ENCODE assay signal across 21 cellular contexts in the genomic region with DNA sequence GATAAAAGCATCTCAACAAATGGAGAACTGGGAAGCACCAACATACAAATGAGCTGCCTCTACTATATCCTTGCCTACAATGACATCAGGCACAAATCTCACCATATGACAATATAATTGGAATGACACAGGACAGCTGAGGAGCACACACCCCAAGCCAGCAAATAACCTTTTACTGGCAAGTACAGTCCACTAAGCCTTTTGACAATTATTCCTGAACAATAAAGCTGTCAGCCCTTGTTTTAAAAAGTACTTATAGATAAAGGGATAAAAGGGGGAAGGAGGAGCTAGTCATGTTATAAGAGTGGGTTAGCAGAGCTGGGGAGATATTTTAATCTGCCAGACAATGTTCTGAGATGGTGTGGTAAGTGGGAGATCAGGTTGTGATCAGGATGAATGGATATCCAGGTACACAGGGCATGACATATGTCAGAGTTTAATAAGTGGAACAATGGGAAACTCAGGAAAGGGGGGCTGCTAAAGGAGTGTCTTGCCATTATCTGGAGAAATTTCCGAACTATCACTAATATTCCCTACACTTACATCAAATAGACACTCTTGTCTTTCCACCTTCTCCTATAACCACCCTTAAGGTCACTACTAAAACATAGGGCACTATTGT.
"Had no signal": no experiment of that assay in that cellular context is flagged by ENCODE, and none has a peak within 500 bp of the region (broad histone marks: within the 10 kb centered on the region; RNA-seq: fewer than 3 reads in every experiment).

No MANE protein-coding gene starts in this region.

- H3K9me3 ChIP-seq: colonic mucosa, esophagus squamous epithelium, gastroesophageal sphincter, mucosa of descending colon, psoas muscle, sigmoid colon, stomach, thoracic aorta, transverse colon had no signal

- ATAC-seq: gastroesophageal sphincter; left lobe of liver; mucosa of descending colon; naive thymus-derived CD8-positive, alpha-beta T cell; psoas muscle had no signal

- H3K9me3 Mint-ChIP-seq: naive thymus-derived CD8-positive, alpha-beta T cell had no signal

- H3K36me3 Mint-ChIP-seq: naive thymus-derived CD8-positive, alpha-beta T cell had no signal

- H3K9ac ChIP-seq: parathyroid adenoma had no signal

- H3K27ac ChIP-seq: colonic mucosa, esophagus squamous epithelium, gastroesophageal sphincter, parathyroid adenoma, psoas muscle, sigmoid colon, stomach, thoracic aorta, transverse colon had no signal

- H3K4me1 Mint-ChIP-seq: naive thymus-derived CD8-positive, alpha-beta T cell had no signal

- H3K4me1 ChIP-seq: colonic mucosa, esophagus squamous epithelium, gastroesophageal sphincter, parathyroid adenoma, psoas muscle, sigmoid colon, stomach, transverse colon had no signal

- H3K4me3 ChIP-seq: colonic mucosa, esophagus squamous epithelium, gastroesophageal sphincter, mucosa of descending colon, psoas muscle, sigmoid colon, stomach, thoracic aorta, transverse colon had no signal

- FAIRE-seq: small intestine had no signal

- H2AFZ ChIP-seq: parathyroid adenoma had no signal

- H3K27ac Mint-ChIP-seq: naive thymus-derived CD8-positive, alpha-beta T cell had no signal

- DNase-seq: colonic mucosa; dermis blood vessel endothelial cell; esophagus squamous epithelium; foreskin fibroblast; glutamatergic neuron; islet precursor cell; mammary epithelial cell; mucosa of descending colon; naive thymus-derived CD8-positive, alpha-beta T cell; psoas muscle; sigmoid colon; small intestine; stimulated activated CD4-positive, alpha-beta T cell treated with anti-CD3 and anti-CD28 coated beads, Interleukin-12 subunit alpha, Interleukin-12 subunit beta, amount 100 ng/mL, for 4 hours; stimulated activated naive CD4-positive, alpha-beta T cell; stomach; substantia nigra; transverse colon had no signal

- H3K36me3 ChIP-seq: colonic mucosa, esophagus squamous epithelium, gastroesophageal sphincter, sigmoid colon, stomach, thoracic aorta, transverse colon had no signal

- H3K4me3 Mint-ChIP-seq: naive thymus-derived CD8-positive, alpha-beta T cell had no signal

- H3K79me2 ChIP-seq: parathyroid adenoma had no signal

- H3K27me3 ChIP-seq: colonic mucosa, esophagus squamous epithelium, gastroesophageal sphincter, sigmoid colon, stomach, transverse colon had no signal
